In genomic region chr9:34526026-34526425, GRCh38 we compare ENCODE assay signal across 24 cellular contexts. TPM values are rescaled to one million over a fixed set of nuclear protein-coding genes. Genes with fewer than 3 reads are reported as not detected.
A peak's percentile ranks its signal among the peaks of the same experiment; 100 is the strongest.
DNase-seq lines count a peak whose midpoint lies in the region; ATAC-seq, FAIRE-seq and TF ChIP-seq lines count a peak whose summit lies in the region.
"Had no signal": no experiment of that assay in that cellular context is flagged by ENCODE, and none has a peak within 500 bp of the region (broad histone marks: within the 10 kb centered on the region; RNA-seq: fewer than 3 reads in every experiment).

No MANE protein-coding gene starts in this region.

- H3K27me3 ChIP-seq in H1 (replicated peaks in 1 of 4; ENCODE audit: control insufficient read depth in 3 of 4, extremely low read depth in 1 of 4, insufficient read depth in 3 of 4, low read length in 3 of 4) (peaks cover 1 to 14% (median 11%) of the 10 kb centered on the region in 4 experiments; a peak in 6 of 7 replicates), foreskin keratinocyte (peaks cover 44% of the 10 kb centered on the region)
- no peaks in the 10 kb centered on the region for H3K27me3 ChIP-seq in effector memory CD4-positive, alpha-beta T cell (replicated peaks; ENCODE audit: control insufficient read depth, insufficient read depth, low read length, poor library complexity, severe bottlenecking)
- H3K27me3 ChIP-seq: BE2C had no signal

- H2BK5ac ChIP-seq in H1 (ENCODE audit: low read depth, low read length) = no peak overlapping the region

- no peaks in the 10 kb centered on the region for H3K79me1 ChIP-seq in H1 (ENCODE audit: low read depth, low read length)

- H2BK12ac ChIP-seq in H1 (ENCODE audit: low read depth, low read length) = no peak overlapping the region

- no peak overlapping the region for H4K5ac ChIP-seq in H1 (ENCODE audit: insufficient read length, low read depth, low read length)

- DNase-seq in activated effector memory CD4-positive, alpha-beta T cell treated with anti-CD3 and anti-CD28 coated beads, Interleukin-2, amount 50 U/mL, for 16 hours = peak; percentile 13
- DNase-seq in activated effector memory CD4-positive, alpha-beta T cell treated with Interleukin-2 at 50 U/mL for 16 hours = no peak
- DNase-seq in D721Med (ENCODE audit: insufficient read length, low spot score) (no peak), NCI-H82 (lab: John Stamatoyannopoulos, UW) (peak; percentile 95), H1 (ENCODE audit: low read depth in 1 of 2, low spot score in 2 of 2) (no peak), iPS-NIHi11 (ENCODE audit: low spot score) (no peak), foreskin keratinocyte (no peak)
- DNase-seq in effector memory CD4-positive, alpha-beta T cell = no peak
- DNase-seq: 8988T; ACHN; AML-193; BE2C; CD4-positive, alpha-beta T cell; CD8-positive, alpha-beta memory T cell; DMS153; DND-41; H7; HCEC 1CT had no signal

- no peaks in the 10 kb centered on the region for H4K20me1 ChIP-seq in H1 (replicated peaks in 1 of 2; ENCODE audit: control insufficient read depth in 1 of 2, insufficient read depth in 2 of 2, low read length in 2 of 2)

- no peak overlapping the region for H2BK15ac ChIP-seq in H1 (ENCODE audit: low read length)

- no peak overlapping the region for H3K4me2 ChIP-seq in H1 (ENCODE audit: insufficient read depth in 1 of 2, low read depth in 2 of 2, low read length in 2 of 2)
- H3K4me2 ChIP-seq: A549; BLaER1 treated with 17β-estradiol and CSF1 and Interleukin-3, amounts not matched to agents 10 nM and 100 nM; GM23338 had no signal

- no peak overlapping the region for H2AK5ac ChIP-seq in H1 (ENCODE audit: low read depth, low read length)

- POLR2A ChIA-PET in H1 (lab: Charles Lee; ENCODE audit: partially characterized antibody) = no interaction called here

- no peak overlapping the region for H2AFZ ChIP-seq in H1 (ENCODE audit: low read length)
- H2AFZ ChIP-seq: GM23338 had no signal

- H3K4me3 ChIP-seq in H1 (ENCODE audit: extremely low read depth in 1 of 4, insufficient read depth in 2 of 4, low read depth in 3 of 4, low read length in 4 of 4) = no peak overlapping the region
- no peak overlapping the region for H3K4me3 ChIP-seq in effector memory CD4-positive, alpha-beta T cell (ENCODE audit: insufficient read depth, low read depth, low read length, poor library complexity, severe bottlenecking)
- H3K4me3 ChIP-seq: A549; BLaER1 treated with 17β-estradiol and CSF1 and Interleukin-3, amounts not matched to agents 10 nM and 100 nM; GM23338 had no signal

- no peak overlapping the region for H3K27ac ChIP-seq in H1 (ENCODE audit: low read depth, low read length)
- H3K27ac ChIP-seq in effector memory CD4-positive, alpha-beta T cell (ENCODE audit: insufficient read depth, low read length, poor library complexity, severe bottlenecking) = no peak overlapping the region
- H3K27ac ChIP-seq in foreskin keratinocyte = no peak overlapping the region
- H3K27ac ChIP-seq: A549; BLaER1 treated with 17β-estradiol and CSF1 and Interleukin-3, amounts not matched to agents 10 nM and 100 nM had no signal

- no peak for TF ChIP-seq CTCF in D721Med (IDR thresholded peaks at IDR 0.05; ENCODE audit: insufficient read depth, missing control alignments)
- no peak for TF ChIP-seq CTCF in H1 (IDR thresholded peaks at IDR 0.05; ENCODE audit: control extremely low read depth in 1 of 3, insufficient read depth in 1 of 3, low read depth in 1 of 3, low read length in 3 of 3)
- TF ChIP-seq CTCF in foreskin keratinocyte (conservative IDR thresholded peaks at IDR 0.05) = no peak

- no peak overlapping the region for H3K4ac ChIP-seq in H1 (replicated peaks; ENCODE audit: insufficient read length, low read depth, low read length)

- no peaks in the 10 kb centered on the region for H3K9me3 ChIP-seq in H1 (ENCODE audit: insufficient read depth in 2 of 2, low read depth in 1 of 2, low read length in 1 of 2)
- no peaks in the 10 kb centered on the region for H3K9me3 ChIP-seq in effector memory CD4-positive, alpha-beta T cell (ENCODE audit: control insufficient read depth, low read length)
- H3K9me3 ChIP-seq: A549; BE2C; BLaER1 treated with 17β-estradiol and CSF1 and Interleukin-3, amounts not matched to agents 10 nM and 100 nM had no signal

- no peak overlapping the region for H2BK120ac ChIP-seq in H1 (replicated peaks; ENCODE audit: low read depth, low read length)

- CTCF ChIA-PET in H1 (lab: Charles Lee; ENCODE audit: partially characterized antibody) = interaction anchor here (3.8 kb wide), 1 partner anchor 21 kb away, joined by 23 read pairs; no protein-coding TSS in a partner anchor

- peaks cover 0 to 13% (median 8%) of the 10 kb centered on the region in 4 experiments; a peak in 6 of 7 replicates for H3K4me1 ChIP-seq in H1 (replicated peaks in 1 of 4; ENCODE audit: control insufficient read depth in 3 of 4, insufficient read depth in 4 of 4, low read length in 3 of 4)
- peaks cover 10% of the 10 kb centered on the region for H3K4me1 ChIP-seq in effector memory CD4-positive, alpha-beta T cell (ENCODE audit: control insufficient read depth, insufficient read depth, low read length, poor library complexity, severe bottlenecking)
- no peaks in the 10 kb centered on the region for H3K4me1 ChIP-seq in foreskin keratinocyte
- H3K4me1 ChIP-seq: BE2C had no signal

- TF ChIP-seq EP300 in H1 (IDR thresholded peaks at IDR 0.05; ENCODE audit: borderline replicate concordance in 1 of 2, low read depth in 2 of 2, low read length in 2 of 2) = no peak

- no peak overlapping the region for H3K18ac ChIP-seq in H1 (ENCODE audit: extremely low read depth, low read length)

- no peak overlapping the region for H4K8ac ChIP-seq in H1 (ENCODE audit: extremely low read depth, insufficient read depth, low read length)

- TF ChIP-seq RAD21 in H1 (IDR thresholded peaks at IDR 0.05 in 1 of 2, conservative IDR thresholded peaks at IDR 0.05 in 1 of 2; ENCODE audit: low read depth in 2 of 2, low read length in 2 of 2) = no peak

- H3K23ac ChIP-seq in H1 (ENCODE audit: insufficient read length) = no peak overlapping the region

- peaks cover 6% of the 10 kb centered on the region for H3K23me2 ChIP-seq in H1 (ENCODE audit: low read depth, low read length)

- FAIRE-seq in D721Med (lab: Jason Lieb, UNC) (peak; percentile 96), H1 (lab: Jason Lieb, UNC) (peak; percentile 7)
- FAIRE-seq: A549, G401.6, GM12892, GM19239 had no signal

- no peak overlapping the region for H3K56ac ChIP-seq in H1 (replicated peaks; ENCODE audit: insufficient read length, low read depth, low read length)

- H3K9ac ChIP-seq in H1 (replicated peaks in 1 of 4; ENCODE audit: extremely low read depth in 1 of 4, low read depth in 3 of 4, low read length in 3 of 4) = no peak overlapping the region
- H3K9ac ChIP-seq: BLaER1 treated with 17β-estradiol and CSF1 and Interleukin-3, amounts not matched to agents 10 nM and 100 nM had no signal

- no peak overlapping the region for H3K14ac ChIP-seq in H1 (ENCODE audit: insufficient read length)

- H2BK20ac ChIP-seq in H1 (ENCODE audit: low read length) = no peak overlapping the region

- no peak for TF ChIP-seq POLR2A in H1 (IDR thresholded peaks at IDR 0.05; ENCODE audit: control extremely low read depth in 1 of 2, low read depth in 2 of 2, low read length in 2 of 2)

- H4K91ac ChIP-seq in H1 (replicated peaks; ENCODE audit: insufficient read length, low read length) = no peak overlapping the region

- 81% methylated on average over 2 of the region's 2 CpGs; no CpG with 5 or more reads in 1 of the 2 experiments for WGBS in H1 (ENCODE audit: extremely low coverage in 1 of 2, insufficient coverage in 1 of 2, insufficient read length in 1 of 2, insufficient replicate concordance in 2 of 2, low coverage in 1 of 2, low lambda C conversion rate in 2 of 2, missing lambda C conversion rate in 1 of 2), 2 experiments

- H3K79me2 ChIP-seq in H1 (ENCODE audit: control insufficient read depth in 1 of 2, insufficient read depth in 2 of 2, low read length in 2 of 2) = no peaks in the 10 kb centered on the region

- no peak for ATAC-seq in foreskin keratinocyte
- ATAC-seq: A549, GM23338 had no signal

- no peaks in the 10 kb centered on the region for H3K36me3 ChIP-seq in H1 (ENCODE audit: control insufficient read depth in 2 of 4, insufficient read depth in 4 of 4, low read length in 3 of 4)
- no peaks in the 10 kb centered on the region for H3K36me3 ChIP-seq in effector memory CD4-positive, alpha-beta T cell (ENCODE audit: control insufficient read depth, insufficient read depth, low read length)
- H3K36me3 ChIP-seq: BE2C; BLaER1 treated with 17β-estradiol and CSF1 and Interleukin-3, amounts not matched to agents 10 nM and 100 nM had no signal

TF ChIP-seq in H1, 55 proteins besides CTCF, POLR2A, EP300 and RAD21 (continues in another document):
- TF ChIP-seq SIX5 (IDR thresholded peaks at IDR 0.05; ENCODE audit: low read depth, low read length) (no peak), ATF3 (IDR thresholded peaks at IDR 0.05; ENCODE audit: insufficient read depth, low read depth, low read length) (no peak), TEAD4 (IDR thresholded peaks at IDR 0.05; ENCODE audit: low read depth, low read length) (no peak), JUN (IDR thresholded peaks at IDR 0.05; ENCODE audit: low read depth, low read length) (no peak), RFX5 (IDR thresholded peaks at IDR 0.05; ENCODE audit: borderline replicate concordance, low read depth, low read length) (no peak), TCF12 (IDR thresholded peaks at IDR 0.05; ENCODE audit: low read depth, low read length) (no peak), BCL11A (IDR thresholded peaks at IDR 0.05; ENCODE audit: low read depth in 2 of 2, low read length in 2 of 2) (no peak), BRCA1 (IDR thresholded peaks at IDR 0.05; ENCODE audit: low read depth, low read length) (no peak)

RNA-seq across cellular contexts. Expression of gene ENHO, which starts 3.2 kb away (rescaled TPM):
- total RNA-seq in H1 (2021; fragmentation: NEBNext Ultra II Directional; extraction: Animal tissue kit (Norgen Biotek cat#: 25700)) = 12.2 and 14.1 TPM in 2 replicates
- 49.4 and 60.4 TPM in 2 replicates for polyA plus RNA-seq in H1 (2011; rRNA removed)
- 29.2 TPM for polyA plus RNA-seq in H1 (2011; cell fraction: cytosol; rRNA removed)
- polyA plus RNA-seq in H1 (2011; cell fraction: nucleus; rRNA removed) = 23.2 TPM
- polyA plus RNA-seq in H1 (2012, experiment 1 of 2) = 9.7 to 24.6 TPM (median 19.1 TPM) in 4 replicates
- 20.1 TPM for polyA plus RNA-seq in H1 (2012, experiment 2 of 2)
- 15.4 TPM for polyA plus RNA-seq in H1 (2013, experiment 1 of 2)
- 15.5 TPM for polyA plus RNA-seq in H1 (2013, experiment 2 of 2)
- 3.8 and 8.2 TPM in 2 replicates for polyA minus RNA-seq in H1 (2011; rRNA and poly(A)+ RNA removed)
- 6.1 TPM for polyA minus RNA-seq in H1 (2011; cell fraction: cytosol; rRNA and poly(A)+ RNA removed)
- 7.1 TPM for polyA minus RNA-seq in H1 (2011; cell fraction: nucleus; rRNA and poly(A)+ RNA removed)
- not detected in 2 replicates for total RNA-seq in foreskin keratinocyte
- 0.10 and 0.13 TPM in 2 replicates for polyA plus RNA-seq in foreskin keratinocyte
- polyA plus RNA-seq: CD8-positive, alpha-beta memory T cell had no signal

Comparison
In these comparisons a context has a peak if more than half of its experiments do, and no peak if none do; other contexts are left out.
1. DNase-seq: peak in activated effector memory CD4-positive, alpha-beta T cell treated with anti-CD3 and anti-CD28 coated beads, Interleukin-2, amount 50 U/mL, for 16 hours (single experiment) and NCI-H82 (single experiment); none in activated effector memory CD4-positive, alpha-beta T cell treated with Interleukin-2 at 50 U/mL for 16 hours (single experiment), D721Med (single experiment), H1 (0 of 2), iPS-NIHi11 (single experiment), effector memory CD4-positive, alpha-beta T cell (0 of 3) and foreskin keratinocyte (0 of 2).
2. RNA of gene ENHO, which starts 3.2 kb away (total RNA-seq): 12.2 to 14.1 TPM in H1; not detected in foreskin keratinocyte; every median in the first group is over 10 times any median in the second.